ENCODE assay signal across 24 cellular contexts in genomic region chr17:44106801-44107200, GRCh38.
"Had no signal": no experiment of that assay in that cellular context is flagged by ENCODE, and none has a peak within 500 bp of the region (broad histone marks: within the 10 kb centered on the region; RNA-seq: fewer than 3 reads in every experiment).

No MANE protein-coding gene starts in this region.

- DNase-seq: activated B cell treated with CpG ODN at 0.5 μM for 24 hours; activated CD4-positive, alpha-beta T cell treated with anti-CD3 and anti-CD28 coated beads for 36 hours; activated CD4-positive, alpha-beta T cell treated with anti-CD3 and anti-CD28 coated beads, Interleukin-2, amount 50 U/mL, for 4 hours; activated CD8-positive, alpha-beta memory T cell treated with anti-CD3 and anti-CD28 coated beads for 24 hours; activated CD8-positive, alpha-beta memory T cell treated with anti-CD3 and anti-CD28 coated beads, Interleukin-2, amount 50 U/mL, for 4 hours; activated T-cell treated with anti-CD3 and anti-CD28 coated beads, Interleukin-2, amount 50 U/mL, for 24 hours; dorsolateral prefrontal cortex; esophagus squamous epithelium; hypothalamus; left ventricle myocardium superior; mammary epithelial cell; naive thymus-derived CD8-positive, alpha-beta T cell; stimulated activated CD4-positive, alpha-beta T cell treated with anti-CD3 and anti-CD28 coated beads, Interleukin-2, amount 100 ng/mL, for 48 hours; stimulated activated CD8-positive, alpha-beta memory T cell treated with anti-CD3 and anti-CD28 coated beads, Interleukin-4, amount 100 ng/mL, for 48 hours; stimulated activated naive CD4-positive, alpha-beta T cell; SW 1271; T-helper 17 cell; testis; upper lobe of right lung had no signal

- ATAC-seq: activated CD4-positive, alpha-beta T cell treated with anti-CD3 and anti-CD28 coated beads for 36 hours; activated naive CD4-positive, alpha-beta T cell treated with anti-CD3 and anti-CD28 coated beads, Interleukin-2, amount 50 U/mL, for 72 hours; activated T-helper 17 cell treated with anti-CD3 and anti-CD28 coated beads, Interleukin-2, amount 50 U/mL, for 72 hours; left ventricle myocardium superior; naive thymus-derived CD8-positive, alpha-beta T cell; T-helper 17 cell; upper lobe of right lung had no signal

- H3K9me3 ChIP-seq: esophagus squamous epithelium, testis, upper lobe of right lung had no signal

- H3K27me3 ChIP-seq: dorsolateral prefrontal cortex, esophagus squamous epithelium, testis, upper lobe of right lung had no signal

- H3K27ac ChIP-seq: testis, upper lobe of right lung had no signal

- FAIRE-seq: astrocyte, colon had no signal

- H3K4me3 ChIP-seq: esophagus squamous epithelium, smooth muscle cell, testis, upper lobe of right lung had no signal
